10 cellular contexts compared by ENCODE assay signal in genomic region chr11:96154802-96155520, GRCh38.
DNase-seq lines count a peak whose midpoint lies in the region; ATAC-seq and TF ChIP-seq lines count a peak whose summit lies in the region.
"Had no signal": no experiment of that assay in that cellular context is flagged by ENCODE, and none has a peak within 500 bp of the region (broad histone marks: within the 10 kb centered on the region; RNA-seq: fewer than 3 reads in every experiment).

No MANE protein-coding gene starts in this region.

- peak overlapping the region; percentile 53 for H3K4me3 ChIP-seq in ACC112 (ENCODE audit: low read depth, low read length)
- no peak overlapping the region for H3K4me3 ChIP-seq in MG63
- H3K4me3 ChIP-seq in choroid plexus epithelial cell (ENCODE audit: low read depth, low read length): no peak overlapping the region
- H3K4me3 ChIP-seq in H7 (ENCODE audit: insufficient read depth, low read depth, low read length): no peak overlapping the region

- no peak for TF ChIP-seq CTCF in choroid plexus epithelial cell (conservative IDR thresholded peaks at IDR 0.05; ENCODE audit: low read depth, low read length)

- no peak overlapping the region for H2AFZ ChIP-seq in ACC112 (ENCODE audit: low read length, unreplicated experiment)

- no peaks in the 10 kb centered on the region for H3K9me3 ChIP-seq in MG63

- peaks cover 75% of the 10 kb centered on the region for H3K4me1 ChIP-seq in ACC112 (ENCODE audit: control insufficient read depth, insufficient read depth, low read length, unreplicated experiment)

- peak overlapping the region; percentile 99 for H3K27ac ChIP-seq in ACC112 (ENCODE audit: low read depth, low read length)

- peaks cover 54% of the 10 kb centered on the region for H3K79me2 ChIP-seq in ACC112 (ENCODE audit: control insufficient read depth, insufficient read depth, low read length, unreplicated experiment)

- no peaks in the 10 kb centered on the region for H3K36me3 ChIP-seq in ACC112 (ENCODE audit: insufficient read depth, low read length)
- no peaks in the 10 kb centered on the region for H3K36me3 ChIP-seq in MG63
- H3K36me3 ChIP-seq in H7 (replicated peaks; ENCODE audit: control insufficient read depth, insufficient read depth, low read length): no peaks in the 10 kb centered on the region

- DNase-seq in MG63 (peak; percentile 43), choroid plexus epithelial cell (ENCODE audit: low read depth) (peak; percentile 70), myocyte (ENCODE audit: low read depth) (peak; percentile 47), NCI-H1930 (lab: John Stamatoyannopoulos, UW) (no peak), H7 (no peak)
- DNase-seq: DMS79; stimulated activated CD4-positive, alpha-beta T cell treated with anti-CD3 and anti-CD28 coated beads, Interleukin-2, amount 100 ng/mL, for 48 hours had no signal

- H3K27me3 ChIP-seq in ACC112 (ENCODE audit: insufficient read depth, low read length) (no peaks in the 10 kb centered on the region), MG63 (no peaks in the 10 kb centered on the region), H7 (ENCODE audit: control insufficient read depth, insufficient read depth, low read length) (no peaks in the 10 kb centered on the region)

- ATAC-seq in GM21390 (IDR thresholded peaks at IDR 0.05; ENCODE audit: unreplicated experiment) (no peak), GM18502 (IDR thresholded peaks at IDR 0.05; ENCODE audit: poor library complexity, unreplicated experiment) (no peak)

Comparison
In these comparisons a context has a peak if more than half of its experiments do, and no peak if none do; other contexts are left out.
1. DNase-seq: peak in MG63 (single experiment), choroid plexus epithelial cell (single experiment) and myocyte (single experiment); none in NCI-H1930 (0 of 2) and H7 (single experiment).